In the genomic region with DNA sequence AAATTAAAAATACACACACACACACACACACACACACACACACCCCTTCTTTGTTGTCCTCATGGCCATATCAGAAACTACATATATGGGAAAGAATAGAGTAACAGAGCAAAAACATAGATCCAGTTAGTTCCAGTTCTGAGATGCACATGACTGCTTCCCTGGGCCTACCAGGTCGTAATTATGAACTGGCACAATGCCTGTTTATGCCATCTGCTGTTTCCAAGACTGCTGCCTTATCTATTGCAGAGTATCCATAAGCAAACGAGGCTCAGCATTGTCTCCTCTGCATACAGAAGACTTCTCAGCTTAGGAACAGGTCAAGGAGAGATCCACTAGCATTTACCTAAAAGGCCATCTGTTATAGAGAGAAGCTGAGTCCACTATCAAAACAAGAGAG, we compare ENCODE assay signal across 13 cellular contexts.
DNase-seq lines count a peak whose midpoint lies in the region; ATAC-seq lines count a peak whose summit lies in the region.
"Had no signal": no experiment of that assay in that cellular context is flagged by ENCODE, and none has a peak within 500 bp of the region (broad histone marks: within the 10 kb centered on the region; RNA-seq: fewer than 3 reads in every experiment).

No MANE protein-coding gene starts in this region.

- no peak for ATAC-seq in activated CD8-positive, alpha-beta memory T cell treated with anti-CD3 and anti-CD28 coated beads, Interleukin-2, amount 10 ng/mL, durations not matched to agents 7 days and 5 days
- ATAC-seq: natural killer cell treated with Interleukin-12 subunit alpha and Interleukin-12 subunit beta and Interleukin-15 and Interleukin-18, amount 100 ng/mL, for 72 hours had no signal

- no peaks in the 10 kb centered on the region for H3K9me3 Mint-ChIP-seq in activated CD8-positive, alpha-beta memory T cell treated with anti-CD3 and anti-CD28 coated beads, Interleukin-2, amount 10 ng/mL, durations not matched to agents 7 days and 5 days (ENCODE audit: low read depth)
- H3K9me3 Mint-ChIP-seq: endodermal cell had no signal

- H3K4me3 ChIP-seq in endocrine pancreas (ENCODE audit: control insufficient read depth, insufficient read depth, low read length), result peak overlapping the region; percentile 45
- H3K4me3 ChIP-seq: hepatocyte had no signal

- no peaks in the 10 kb centered on the region for H3K4me1 Mint-ChIP-seq in activated CD8-positive, alpha-beta memory T cell treated with anti-CD3 and anti-CD28 coated beads, Interleukin-2, amount 10 ng/mL, durations not matched to agents 7 days and 5 days

- DNase-seq in DMS153 (lab: John Stamatoyannopoulos, UW) (peak; percentile 63), NCI-H146 (lab: John Stamatoyannopoulos, UW) (peak; percentile 95), NCI-H524 (lab: John Stamatoyannopoulos, UW) (peak; percentile 94 to 97), ACHN (no peak), dedifferentiated amniotic fluid mesenchymal stem cell (ENCODE audit: extremely low spot score) (no peak), amniotic stem cell (lab: John Stamatoyannopoulos, UW) (no peak)
- no peak for DNase-seq in activated CD8-positive, alpha-beta memory T cell treated with anti-CD3 and anti-CD28 coated beads, Interleukin-2, amount 10 ng/mL, durations not matched to agents 7 days and 5 days
- DNase-seq: endodermal cell, GDM1 had no signal

- H3K4me1 ChIP-seq in endocrine pancreas (ENCODE audit: control insufficient read depth, insufficient read depth, low read length), result peaks cover 10% of the 10 kb centered on the region

- no peak overlapping the region for H3K9ac ChIP-seq in endocrine pancreas (ENCODE audit: control insufficient read depth, insufficient read depth, low read length)

- no peaks in the 10 kb centered on the region for H3K36me3 Mint-ChIP-seq in activated CD8-positive, alpha-beta memory T cell treated with anti-CD3 and anti-CD28 coated beads, Interleukin-2, amount 10 ng/mL, durations not matched to agents 7 days and 5 days
- H3K36me3 Mint-ChIP-seq: natural killer cell treated with Interleukin-12 subunit alpha and Interleukin-12 subunit beta and Interleukin-15 and Interleukin-18, amount 100 ng/mL, for 72 hours had no signal

- in situ Hi-C loops in ACHN (cut with HindIII; ENCODE audit: low pct_ligation_motif_present, low pct_unique_long_range_greater_than_20kb, low sequenced_read_pairs), result no loop called here

- no peaks in the 10 kb centered on the region for H3K9me3 ChIP-seq in endocrine pancreas (ENCODE audit: control insufficient read depth, low read length)

- no peaks in the 10 kb centered on the region for H3K27me3 ChIP-seq in endocrine pancreas (ENCODE audit: control insufficient read depth, insufficient read depth, low read length)
- H3K27me3 ChIP-seq: hepatocyte had no signal

- no peak overlapping the region for H3K4me3 Mint-ChIP-seq in activated CD8-positive, alpha-beta memory T cell treated with anti-CD3 and anti-CD28 coated beads, Interleukin-2, amount 10 ng/mL, durations not matched to agents 7 days and 5 days
- H3K4me3 Mint-ChIP-seq: endodermal cell; natural killer cell treated with Interleukin-12 subunit alpha and Interleukin-12 subunit beta and Interleukin-15 and Interleukin-18, amount 100 ng/mL, for 72 hours; T-helper 2 cell treated with Interferon-gamma antibody and Interleukin-4, amounts not matched to agents 5 μg/mL and 100 μg/mL, for 36 hours had no signal

- no peaks in the 10 kb centered on the region for H3K27me3 Mint-ChIP-seq in activated CD8-positive, alpha-beta memory T cell treated with anti-CD3 and anti-CD28 coated beads, Interleukin-2, amount 10 ng/mL, durations not matched to agents 7 days and 5 days
- H3K27me3 Mint-ChIP-seq: natural killer cell treated with Interleukin-12 subunit alpha and Interleukin-12 subunit beta and Interleukin-15 and Interleukin-18, amount 100 ng/mL, for 72 hours had no signal

- H3K27ac Mint-ChIP-seq in activated CD8-positive, alpha-beta memory T cell treated with anti-CD3 and anti-CD28 coated beads, Interleukin-2, amount 10 ng/mL, durations not matched to agents 7 days and 5 days, result no peak overlapping the region
- H3K27ac Mint-ChIP-seq: endodermal cell; natural killer cell treated with Interleukin-12 subunit alpha and Interleukin-12 subunit beta and Interleukin-15 and Interleukin-18, amount 100 ng/mL, for 72 hours; T-helper 2 cell treated with Interferon-gamma antibody and Interleukin-4, amounts not matched to agents 5 μg/mL and 100 μg/mL, for 36 hours had no signal

- H3K36me3 ChIP-seq in endocrine pancreas (ENCODE audit: control insufficient read depth, insufficient read depth, low read length), result no peaks in the 10 kb centered on the region

- CTCF ChIA-PET in activated CD8-positive, alpha-beta memory T cell treated with anti-CD3 and anti-CD28 coated beads, Interleukin-2, amount 10 ng/mL, durations not matched to agents 7 days and 5 days (lab: Charles Lee), result no interaction called here

Comparison
In these comparisons a context has a peak if more than half of its experiments do, and no peak if none do; other contexts are left out.
1. DNase-seq: peak in DMS153 (single experiment), NCI-H146 (single experiment) and NCI-H524 (2 of 2); none in ACHN (single experiment), dedifferentiated amniotic fluid mesenchymal stem cell (single experiment), amniotic stem cell (single experiment) and activated CD8-positive, alpha-beta memory T cell treated with anti-CD3 and anti-CD28 coated beads, Interleukin-2, amount 10 ng/mL, durations not matched to agents 7 days and 5 days (single experiment).